Comparison of ENCODE assay signal across 16 cellular contexts in genomic region chr2:198890490-198890889, GRCh38.
DNase-seq lines count a peak whose midpoint lies in the region; ATAC-seq and TF ChIP-seq lines count a peak whose summit lies in the region.
"Had no signal": no experiment of that assay in that cellular context is flagged by ENCODE, and none has a peak within 500 bp of the region (broad histone marks: within the 10 kb centered on the region; RNA-seq: fewer than 3 reads in every experiment).

No MANE protein-coding gene starts in this region.

- CTCF ChIA-PET in MCF 10A (lab: Yijun Ruan, JAX) = no interaction called here

- no peak overlapping the region for H3K27ac Mint-ChIP-seq in naive thymus-derived CD8-positive, alpha-beta T cell
- no peak overlapping the region for H3K27ac Mint-ChIP-seq in MCF 10A (ENCODE audit: low read depth, unreplicated experiment)
- H3K27ac Mint-ChIP-seq: dendritic cell treated with granulocyte-macrophage colony-stimulating factor and Interleukin-4, amounts not matched to agents 40 ng/mL and 50 ng/mL, for 4 days; immature natural killer cell; stimulated activated naive CD8-positive, alpha-beta T cell treated with anti-CD3 and anti-CD28 coated beads, Interleukin-15, Interleukin-2, amounts not matched to agents 100 ng/mL and 50 ng/mL, for 24 hours had no signal

- POLR2A ChIA-PET in naive thymus-derived CD8-positive, alpha-beta T cell (lab: Charles Lee) = no interaction called here
- POLR2A ChIA-PET in MCF 10A (lab: Yijun Ruan, JAX) = interaction anchor here (0.6 kb wide), 1 partner anchor 550 kb away, joined by 4 read pairs; no protein-coding TSS in a partner anchor

- no peak for TF ChIP-seq CTCF in MCF 10A (IDR thresholded peaks at IDR 0.05; ENCODE audit: unreplicated experiment)

- no TSS peak for BruUV-seq in MCF 10A (replicated peaks; lab: Mats Ljungman, UMichigan)

- no peaks in the 10 kb centered on the region for H3K4me1 Mint-ChIP-seq in naive thymus-derived CD8-positive, alpha-beta T cell
- H3K4me1 Mint-ChIP-seq in MCF 10A (ENCODE audit: insufficient read depth, unreplicated experiment) = no peaks in the 10 kb centered on the region
- H3K4me1 Mint-ChIP-seq: immature natural killer cell had no signal

- peaks cover 0 to 9% (median 3%) of the 10 kb centered on the region in 9 donors for H3K9me3 Mint-ChIP-seq in naive thymus-derived CD8-positive, alpha-beta T cell
- no peaks in the 10 kb centered on the region for H3K9me3 Mint-ChIP-seq in MCF 10A (ENCODE audit: unreplicated experiment)

- ATAC-seq in GM18867 (IDR thresholded peaks at IDR 0.05; ENCODE audit: unreplicated experiment) (peak; percentile 85), GM21723 (IDR thresholded peaks at IDR 0.05; ENCODE audit: unreplicated experiment) (peak; percentile 71), HG03342 (IDR thresholded peaks at IDR 0.05; ENCODE audit: unreplicated experiment) (peak; percentile 86)
- no peak for ATAC-seq in naive thymus-derived CD8-positive, alpha-beta T cell

- no peak overlapping the region for H3K4me3 Mint-ChIP-seq in naive thymus-derived CD8-positive, alpha-beta T cell
- H3K4me3 Mint-ChIP-seq in MCF 10A (ENCODE audit: unreplicated experiment) = no peak overlapping the region
- H3K4me3 Mint-ChIP-seq: dendritic cell treated with granulocyte-macrophage colony-stimulating factor and Interleukin-4, amounts not matched to agents 40 ng/mL and 50 ng/mL, for 4 days; immature natural killer cell; stimulated activated naive CD8-positive, alpha-beta T cell treated with anti-CD3 and anti-CD28 coated beads, Interleukin-15, Interleukin-2, amounts not matched to agents 100 ng/mL and 50 ng/mL, for 24 hours had no signal

- intact Hi-C loops in MCF 10A (cut with micrococcal nuclease) = no loop called here

- H3K36me3 Mint-ChIP-seq in naive thymus-derived CD8-positive, alpha-beta T cell = no peaks in the 10 kb centered on the region
- H3K36me3 Mint-ChIP-seq in MCF 10A (ENCODE audit: insufficient read depth, unreplicated experiment) = no peaks in the 10 kb centered on the region

- peak; percentile 27 for DNase-seq in SKM-1 (lab: John Stamatoyannopoulos, UW; ENCODE audit: unreplicated experiment)
- DNase-seq in naive thymus-derived CD8-positive, alpha-beta T cell = no peak
- no peak for DNase-seq in NCI-H146 (lab: John Stamatoyannopoulos, UW)
- no peak for DNase-seq in NCI-H1105 (lab: John Stamatoyannopoulos, UW)
- DNase-seq in MCF 10A (ENCODE audit: unreplicated experiment) = no peak
- DNase-seq: EL; immature natural killer cell; KG1; NCI-H2107; stimulated activated CD4-positive, alpha-beta T cell treated with anti-CD3 and anti-CD28 coated beads, Interleukin-4, amount 100 ng/mL, for 24 hours; T1000 had no signal

- peaks cover 0 to 2% (median 0%) of the 10 kb centered on the region in 5 donors for H3K27me3 Mint-ChIP-seq in naive thymus-derived CD8-positive, alpha-beta T cell
- peaks cover 56% of the 10 kb centered on the region for H3K27me3 Mint-ChIP-seq in MCF 10A (ENCODE audit: insufficient read depth, unreplicated experiment)
- H3K27me3 Mint-ChIP-seq: dendritic cell treated with granulocyte-macrophage colony-stimulating factor and Interleukin-4, amounts not matched to agents 40 ng/mL and 50 ng/mL, for 4 days; stimulated activated naive CD8-positive, alpha-beta T cell treated with anti-CD3 and anti-CD28 coated beads, Interleukin-15, Interleukin-2, amounts not matched to agents 100 ng/mL and 50 ng/mL, for 24 hours had no signal

Comparison
In these comparisons a context has a peak if more than half of its experiments do, and no peak if none do; other contexts are left out.
1. ATAC-seq: peak in GM18867 (single experiment), GM21723 (single experiment) and HG03342 (single experiment); none in naive thymus-derived CD8-positive, alpha-beta T cell (0 of 2).